ENCODE assay signal across 8 cellular contexts in genomic region chr13:95643814-95644598, GRCh38. TPM values are rescaled to one million over a fixed set of nuclear protein-coding genes. Genes with fewer than 3 reads are reported as not detected.
DNase-seq lines count a peak whose midpoint lies in the region; ATAC-seq, FAIRE-seq and TF ChIP-seq lines count a peak whose summit lies in the region.

No MANE protein-coding gene starts in this region.

- FAIRE-seq in HTR-8/SVneo (lab: Jason Lieb, UNC) = no peak

- H3K27ac Mint-ChIP-seq in CD8-positive, alpha-beta memory T cell = no peak overlapping the region

- no peaks in the 10 kb centered on the region for H3K9me3 ChIP-seq in adipocyte (ENCODE audit: control insufficient read depth, low read length)
- H3K9me3 ChIP-seq in hepatocyte (ENCODE audit: low read depth) = no peaks in the 10 kb centered on the region
- H3K9me3 ChIP-seq in CD8-positive, alpha-beta memory T cell (ENCODE audit: low read length) = no peaks in the 10 kb centered on the region

- intact Hi-C loops in sciatic nerve (cut with DNase I) = no loop called here

- POLR2A ChIA-PET in AG04449 (lab: Yijun Ruan, JAX) = interaction anchor here (0.9 to 3.5 kb wide), 2 partner anchors 16 to 33 kb away, joined by 4 to 13 read pairs; partner anchors contain the start of gene DNAJC3
- POLR2A ChIA-PET in CD8-positive, alpha-beta memory T cell (lab: Charles Lee) = no interaction called here

- H3K27me3 ChIP-seq in adipocyte (replicated peaks; ENCODE audit: control insufficient read depth, insufficient read depth, low read length) (no peaks in the 10 kb centered on the region), hepatocyte (peaks cover 19% of the 10 kb centered on the region)
- peaks cover 4% of the 10 kb centered on the region for H3K27me3 ChIP-seq in CD8-positive, alpha-beta memory T cell (ENCODE audit: insufficient read depth, low read length, poor library complexity, severe bottlenecking)

- DNase-seq in AG04449 (ENCODE audit: low read depth, low spot score) = no peak
- DNase-seq in HTR-8/SVneo (ENCODE audit: insufficient read length, low spot score) = peak; percentile 15
- DNase-seq in adipocyte (ENCODE audit: low read depth) = peak; percentile 69
- DNase-seq in hepatocyte (ENCODE audit: low spot score) = peak; percentile 32
- peak; percentile 64 for DNase-seq in sciatic nerve (ENCODE audit: low spot score)
- DNase-seq in mucosa of gallbladder (ENCODE audit: low spot score) = no peak
- DNase-seq in CD8-positive, alpha-beta memory T cell = no peak

- H3K36me3 Mint-ChIP-seq in CD8-positive, alpha-beta memory T cell = no peaks in the 10 kb centered on the region

- TF ChIP-seq CTCF in AG04449 (IDR thresholded peaks at IDR 0.05; ENCODE audit: insufficient read depth, low read length, missing control alignments) (no peak), hepatocyte (IDR thresholded peaks at IDR 0.05; ENCODE audit: poor library complexity) (no peak)

- peak overlapping the region in 3 of 7 donors; percentile 11 to 66 (median 59) for H3K4me3 Mint-ChIP-seq in CD8-positive, alpha-beta memory T cell

- peaks cover 8 to 12% (median 9%) of the 10 kb centered on the region in 3 donors for H3K4me1 Mint-ChIP-seq in CD8-positive, alpha-beta memory T cell

- H3K36me3 ChIP-seq in adipocyte (ENCODE audit: control insufficient read depth, insufficient read depth, low read length, severe bottlenecking) (peaks cover 2% of the 10 kb centered on the region), hepatocyte (replicated peaks; ENCODE audit: insufficient read depth, low read depth) (no peaks in the 10 kb centered on the region)
- H3K36me3 ChIP-seq in CD8-positive, alpha-beta memory T cell (ENCODE audit: insufficient read depth, low read length) = no peaks in the 10 kb centered on the region

- H3K27me3 Mint-ChIP-seq in CD8-positive, alpha-beta memory T cell = peaks cover 33 to 46% of the 10 kb centered on the region in 2 donors

- peak; percentile 26 for ATAC-seq in GM18873 (IDR thresholded peaks at IDR 0.05; ENCODE audit: low FRiP score, unreplicated experiment)
- peak; percentile 66 for ATAC-seq in sciatic nerve

- peak overlapping the region; percentile 70 for H3K4me3 ChIP-seq in AG04449 (ENCODE audit: low read depth, low read length)
- H3K4me3 ChIP-seq in adipocyte (ENCODE audit: low read length) = peak overlapping the region; percentile 82
- H3K4me3 ChIP-seq in hepatocyte = peak overlapping the region; percentile 88
- no peak overlapping the region for H3K4me3 ChIP-seq in CD8-positive, alpha-beta memory T cell (ENCODE audit: low read length)

- peak overlapping the region; percentile 94 for H3K4me2 ChIP-seq in hepatocyte

- no peaks in the 10 kb centered on the region for H4K20me1 ChIP-seq in hepatocyte (ENCODE audit: insufficient read depth, poor library complexity, severe bottlenecking)

- no peaks in the 10 kb centered on the region for H3K9me3 Mint-ChIP-seq in CD8-positive, alpha-beta memory T cell

- H3K4me1 ChIP-seq in adipocyte (ENCODE audit: control insufficient read depth, insufficient read depth, low read length) = peaks cover 18% of the 10 kb centered on the region
- peaks cover 9% of the 10 kb centered on the region for H3K4me1 ChIP-seq in hepatocyte (ENCODE audit: insufficient read depth)
- H3K4me1 ChIP-seq in CD8-positive, alpha-beta memory T cell (ENCODE audit: insufficient read depth, low read length) = no peaks in the 10 kb centered on the region

- WGBS in hepatocyte (ENCODE audit: low lambda C conversion rate, missing lambda C conversion rate) = under 1% methylated on average over 46 of the region's 69 CpGs

- H3K27ac ChIP-seq in hepatocyte = peak overlapping the region; percentile 74
- H3K27ac ChIP-seq in CD8-positive, alpha-beta memory T cell (ENCODE audit: low read depth, low read length) = no peak overlapping the region

- H3K79me2 ChIP-seq in hepatocyte = peaks cover 3% of the 10 kb centered on the region

- H2AFZ ChIP-seq in hepatocyte = peak overlapping the region; percentile 80

- H3K9ac ChIP-seq in adipocyte (ENCODE audit: low read length) = peak overlapping the region; percentile 83

- CTCF ChIA-PET in AG04449 (lab: Yijun Ruan, JAX) = interaction anchor here (1.1 to 4.4 kb wide), 6 partner anchors 14 to 190 kb away, joined by 3 to 25 read pairs (median 6); partner anchors contain the start of gene DNAJC3
- CTCF ChIA-PET in CD8-positive, alpha-beta memory T cell (lab: Charles Lee) = no interaction called here

- H3K9me2 ChIP-seq in hepatocyte (replicated peaks; ENCODE audit: insufficient read depth) = no peaks in the 10 kb centered on the region

RNA-seq across cellular contexts. Expression of gene DZIP1, which starts 0.5 kb away (rescaled TPM):
- 17.2 and 23.2 TPM in 2 replicates for total RNA-seq in hepatocyte
- polyA plus RNA-seq in hepatocyte = 4.2 and 7.2 TPM in 2 replicates
- total RNA-seq in sciatic nerve = 34.5 TPM
- total RNA-seq in mucosa of gallbladder = 17.8 TPM
- under 1 TPM in 1 of 2 experiments, not detected in 1; 0.13 TPM for total RNA-seq in CD8-positive, alpha-beta memory T cell
- polyA plus RNA-seq in CD8-positive, alpha-beta memory T cell = not detected

RNA-seq across cellular contexts. Expression of gene DNAJC3, which starts 32.9 kb away (rescaled TPM):
- total RNA-seq in hepatocyte = 80.7 and 91.4 TPM in 2 replicates
- 27.1 and 30.2 TPM in 2 replicates for polyA plus RNA-seq in hepatocyte
- total RNA-seq in sciatic nerve = 49.9 TPM
- total RNA-seq in mucosa of gallbladder = 76.5 TPM
- total RNA-seq in CD8-positive, alpha-beta memory T cell = 10 to 100 TPM; 26.1 to 26.4 TPM
- 19.4 TPM for polyA plus RNA-seq in CD8-positive, alpha-beta memory T cell

Comparison
In these comparisons a context has a peak if more than half of its experiments do, and no peak if none do; other contexts are left out.
1. DNase-seq: peak in HTR-8/SVneo (single experiment), adipocyte (single experiment), hepatocyte (single experiment) and sciatic nerve (single experiment); none in AG04449 (single experiment), mucosa of gallbladder (single experiment) and CD8-positive, alpha-beta memory T cell (0 of 5).
2. RNA of gene DZIP1, which starts 0.5 kb away (total RNA-seq): 34.5 TPM in sciatic nerve (single experiment), 17.2 to 23.2 TPM in hepatocyte and 17.8 TPM in mucosa of gallbladder (single experiment); 0.13 TPM in CD8-positive, alpha-beta memory T cell; every median in the first group is over 10 times any median in the second.